ENCODE assay signal across 8 cellular contexts in genomic region chr1:177181631-177182291, GRCh38. TPM values are rescaled to one million over a fixed set of nuclear protein-coding genes. Genes with fewer than 3 reads are reported as not detected.
DNase-seq lines count a peak whose midpoint lies in the region; ATAC-seq and TF ChIP-seq lines count a peak whose summit lies in the region.

No MANE protein-coding gene starts in this region.

- H3K27me3 ChIP-seq in BLaER1 treated with 17β-estradiol and CSF1 and Interleukin-3, amounts not matched to agents 10 nM and 100 nM: peaks cover 0 to 19% (median 13%) of the 10 kb centered on the region in 11 experiments; a peak in 18 of 22 replicates
- no peaks in the 10 kb centered on the region for H3K27me3 ChIP-seq in WERI-Rb-1 (ENCODE audit: insufficient read depth, low read depth, severe bottlenecking)
- peaks cover 29% of the 10 kb centered on the region for H3K27me3 ChIP-seq in transverse colon

- peaks cover 0 to 8% (median 4%) of the 10 kb centered on the region in 11 experiments; a peak in 10 of 22 replicates for H3K9me3 ChIP-seq in BLaER1 treated with 17β-estradiol and CSF1 and Interleukin-3, amounts not matched to agents 10 nM and 100 nM (replicated peaks in 1 of 11)
- H3K9me3 ChIP-seq in WERI-Rb-1 (ENCODE audit: severe bottlenecking) (peaks cover 6% of the 10 kb centered on the region), transverse colon (no peaks in the 10 kb centered on the region)

- in situ Hi-C loops in transverse colon (cut with MboI; ENCODE audit: low pct_ligation_motif_present in 1 of 4, low pct_unique_long_range_greater_than_20kb in 1 of 4, low sequenced_read_pairs in 3 of 4): no loop called here

- H4K20me1 ChIP-seq in BLaER1 treated with 17β-estradiol and CSF1 and Interleukin-3, amounts not matched to agents 10 nM and 100 nM: no peaks in the 10 kb centered on the region; a peak in 1 of 22 replicates

- peaks cover 0 to 14% (median 4%) of the 10 kb centered on the region in 7 donors for H3K9me3 Mint-ChIP-seq in naive B cell

- no peaks in the 10 kb centered on the region for H3K36me3 ChIP-seq in BLaER1 treated with 17β-estradiol and CSF1 and Interleukin-3, amounts not matched to agents 10 nM and 100 nM
- H3K36me3 ChIP-seq in WERI-Rb-1 (no peaks in the 10 kb centered on the region), transverse colon (no peaks in the 10 kb centered on the region)

- H3K27ac Mint-ChIP-seq in naive B cell: peak overlapping the region in 3 of 6 donors; percentile 10 to 53 (median 13)

- peak; percentile 92 for ATAC-seq in GM18861 (IDR thresholded peaks at IDR 0.05; ENCODE audit: unreplicated experiment)
- peak; percentile 94 for ATAC-seq in HG02981 (IDR thresholded peaks at IDR 0.05; ENCODE audit: unreplicated experiment)
- peak; percentile 59 for ATAC-seq in esophagus mucosa
- peak; percentile 28 to 55 for ATAC-seq in naive B cell (ENCODE audit: low read depth in 2 of 2)

- no peak for TF ChIP-seq EP300 in transverse colon (IDR thresholded peaks at IDR 0.05; ENCODE audit: low read depth)

- no peak overlapping the region for H3K27ac ChIP-seq in BLaER1 treated with 17β-estradiol and CSF1 and Interleukin-3, amounts not matched to agents 10 nM and 100 nM
- H3K27ac ChIP-seq in WERI-Rb-1 (peak overlapping the region; percentile 42; the same call in 1 of the 2 replicates), transverse colon (no peak overlapping the region)

- DNase-seq in NCI-H1694 treated with DMSO at 0.1 percent for 48 hours (lab: John Stamatoyannopoulos, UW) (peak; percentile 46), WERI-Rb-1 (peak; percentile 95), naive B cell (peak; percentile 23), transverse colon (peak; percentile 37)

- peak; percentile 93 for TF ChIP-seq CTCF in WERI-Rb-1 (IDR thresholded peaks at IDR 0.05; ENCODE audit: low read depth, low read length)
- TF ChIP-seq CTCF in transverse colon (IDR thresholded peaks at IDR 0.05): peak; percentile 55 to 75 (median 67)

- H3K4me1 Mint-ChIP-seq in naive B cell: peaks cover 12 to 16% (median 14%) of the 10 kb centered on the region in 3 donors

- H3K9ac ChIP-seq in BLaER1 treated with 17β-estradiol and CSF1 and Interleukin-3, amounts not matched to agents 10 nM and 100 nM: peak overlapping the region in 7 of 11 experiments; percentile 4 to 52 (median 38); a peak in 9 of 22 replicates

- WGBS in transverse colon (ENCODE audit: low coverage in 1 of 2), 2 donors: 5% methylated on average over 32 of the region's 32 CpGs; no CpG with 5 or more reads in 1 of the 2 donors

- intact Hi-C loops in transverse colon (cut with DNase I; ENCODE audit: low total_unique reads): loop anchor here (1.0 kb wide), 1 partner anchor 30 kb away; no protein-coding TSS in a partner anchor

- H3K4me2 ChIP-seq in BLaER1 treated with 17β-estradiol and CSF1 and Interleukin-3, amounts not matched to agents 10 nM and 100 nM: peak overlapping the region; percentile 63 to 97 (median 83)

- peaks cover 5 to 18% (median 9%) of the 10 kb centered on the region in 10 experiments; a peak in 19 of 20 replicates for H3K4me1 ChIP-seq in BLaER1 treated with 17β-estradiol and CSF1 and Interleukin-3, amounts not matched to agents 10 nM and 100 nM
- H3K4me1 ChIP-seq in transverse colon: peaks cover 0 to 7% (median 2%) of the 10 kb centered on the region in 4 donors

- no peak for TF ChIP-seq POLR2A in transverse colon (IDR thresholded peaks at IDR 0.05)

- peak overlapping the region; percentile 38 to 62 (median 41); a peak in 15 of 20 replicates for H3K4me3 ChIP-seq in BLaER1 treated with 17β-estradiol and CSF1 and Interleukin-3, amounts not matched to agents 10 nM and 100 nM
- H3K4me3 ChIP-seq in WERI-Rb-1 (ENCODE audit: low read depth, low read length) (peak overlapping the region; percentile 17), transverse colon (peak overlapping the region in 1 of 4 donors; percentile 3)

- H3K27me3 Mint-ChIP-seq in naive B cell: peaks cover 43 to 48% (median 48%) of the 10 kb centered on the region in 3 donors

- H3K4me3 Mint-ChIP-seq in naive B cell: peak overlapping the region in 7 of 8 donors; percentile 38 to 84 (median 62)

- H3K36me3 Mint-ChIP-seq in naive B cell: no peaks in the 10 kb centered on the region

RNA-seq across cellular contexts. Expression of gene BRINP2, which starts 11.0 kb away (rescaled TPM):
- not detected for total RNA-seq in esophagus mucosa
- polyA plus RNA-seq in naive B cell (ENCODE audit: low read depth in 6 of 6): not detected
- not detected for total RNA-seq in transverse colon

RNA-seq across cellular contexts. Expression of gene ASTN1, which starts 17.2 kb away (rescaled TPM):
- total RNA-seq in esophagus mucosa (not detected), transverse colon (1 to 10 TPM in 1 of 4 donors, under 1 TPM in 3; 0.27 to 3.0 (median 0.74) TPM)
- not detected for polyA plus RNA-seq in naive B cell (ENCODE audit: low read depth in 6 of 6)

Comparison
In these comparisons a context has a peak if more than half of its experiments do, and no peak if none do; other contexts are left out.
1. ATAC-seq: peak in every context shown above with its lines; median percentile 94 in HG02981; 92 in GM18861; 59 in esophagus mucosa; 42 in naive B cell.
2. DNase-seq: peak in every context shown above with its lines; median percentile 95 in WERI-Rb-1; 46 in NCI-H1694 treated with DMSO at 0.1 percent for 48 hours; 37 in transverse colon; 23 in naive B cell.